ENCODE assay signal across 1 cellular context in genomic region chr12:18284461-18284860, GRCh38.
TF ChIP-seq lines count a peak whose summit lies in the region.

No MANE protein-coding gene starts in this region.

TF ChIP-seq in endothelial cell of umbilical vein, 7 proteins besides CTCF, POLR2A, EP300 and RAD21:
- TF ChIP-seq POLR2AphosphoS5 (IDR thresholded peaks at IDR 0.05; ENCODE audit: insufficient read depth, low read depth, low read length) (no peak), JUN (IDR thresholded peaks at IDR 0.05; ENCODE audit: borderline replicate concordance, insufficient read depth, insufficient read length, low read depth) (no peak), GATA2 (IDR thresholded peaks at IDR 0.05; ENCODE audit: insufficient read depth, insufficient read length, low read depth, low read length) (no peak), FOS (IDR thresholded peaks at IDR 0.05; ENCODE audit: borderline replicate concordance, insufficient read depth, low read length) (no peak), MYC (IDR thresholded peaks at IDR 0.05; ENCODE audit: low read depth, low read length) (no peak), EZH2 (IDR thresholded peaks at IDR 0.05; ENCODE audit: borderline replicate concordance, low read depth, low read length, severe bottlenecking) (no peak), MAX (IDR thresholded peaks at IDR 0.05; ENCODE audit: insufficient read depth, insufficient read length) (no peak)
